ENCODE assay signal across 8 cellular contexts in the genomic region with DNA sequence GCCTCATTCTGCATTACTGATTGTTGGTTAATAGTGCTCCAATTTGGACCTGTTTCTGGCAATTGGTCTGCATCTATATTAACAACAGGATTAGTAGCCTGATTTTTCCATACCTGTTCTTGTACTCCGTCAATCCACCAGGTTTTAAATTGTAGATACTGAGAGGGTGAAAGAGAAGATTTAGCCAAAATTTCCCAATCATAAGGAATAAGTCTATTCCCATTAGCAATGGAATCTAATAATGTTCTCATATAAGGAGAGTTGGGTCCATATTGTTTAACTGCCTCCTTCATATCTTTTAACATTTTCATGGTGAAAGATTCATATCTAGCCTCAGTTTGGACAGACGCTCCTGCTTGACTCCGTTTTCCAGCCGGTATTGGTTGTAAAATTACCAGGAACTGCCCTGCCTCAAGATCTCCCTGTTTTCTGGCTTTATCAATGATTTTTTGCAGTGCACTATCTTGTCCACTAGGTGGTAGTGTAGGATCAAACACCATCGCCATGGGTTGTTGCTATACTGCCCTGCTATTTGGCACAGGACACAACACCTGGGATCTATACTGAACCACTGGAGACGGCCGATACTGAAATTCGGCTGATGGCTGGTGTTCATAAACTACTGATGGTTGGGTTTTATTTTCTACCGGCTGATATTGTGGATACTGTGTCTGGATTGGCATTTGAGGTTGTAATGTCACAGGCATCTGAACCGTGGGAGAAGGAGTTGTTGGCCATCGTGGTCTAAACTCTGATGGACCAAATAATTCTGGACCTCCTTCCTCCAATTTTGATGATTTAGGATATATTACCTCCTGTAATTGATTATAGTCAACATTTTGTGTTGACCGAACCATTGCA. TPM values are rescaled to one million over a fixed set of nuclear protein-coding genes. Genes with fewer than 3 reads are reported as not detected.
DNase-seq lines count a peak whose midpoint lies in the region; FAIRE-seq and TF ChIP-seq lines count a peak whose summit lies in the region.

No MANE protein-coding gene starts in this region.

- intact Hi-C loops in head of caudate nucleus (cut with DNase I), result loop anchor here (2.0 kb wide), 1 partner anchor 39 kb away; no protein-coding TSS in a partner anchor

- DNase-seq in AML-193 (lab: John Stamatoyannopoulos, UW) (peak; percentile 82 to 85), GM19239 (ENCODE audit: insufficient read length, low spot score) (peak; percentile 48), NB4 (ENCODE audit: low read depth) (peak; percentile 77), RWPE1 (ENCODE audit: low spot score) (peak; percentile 70), head of caudate nucleus (peak in 25 of 42 donors; percentile 15 to 87 (median 55)), pulmonary artery endothelial cell (ENCODE audit: low read depth, low spot score) (peak; percentile 20), cortex of kidney (lab: John Stamatoyannopoulos, UW) (no peak)
- DNase-seq in activated naive CD8-positive, alpha-beta T cell treated with anti-CD3 and anti-CD28 coated beads for 36 hours, result peak; percentile 37

- no peaks in the 10 kb centered on the region for H3K27me3 Mint-ChIP-seq in activated naive CD8-positive, alpha-beta T cell treated with anti-CD3 and anti-CD28 coated beads for 36 hours

- POLR2A ChIA-PET in RWPE1 (lab: Yijun Ruan, JAX; ENCODE audit: low non-redundant PET), result no interaction called here

- H3K36me3 Mint-ChIP-seq in activated naive CD8-positive, alpha-beta T cell treated with anti-CD3 and anti-CD28 coated beads for 36 hours, result peaks cover 1% of the 10 kb centered on the region

- peaks cover 22% of the 10 kb centered on the region for H3K4me1 Mint-ChIP-seq in activated naive CD8-positive, alpha-beta T cell treated with anti-CD3 and anti-CD28 coated beads for 36 hours

- no peak overlapping the region for H3K4me3 Mint-ChIP-seq in activated naive CD8-positive, alpha-beta T cell treated with anti-CD3 and anti-CD28 coated beads for 36 hours

- no peak overlapping the region for H3K27ac ChIP-seq in RWPE1

- peak; percentile 66 for TF ChIP-seq CTCF in NB4 (IDR thresholded peaks at IDR 0.05; ENCODE audit: low read depth, low read length)
- peak; percentile 91 for TF ChIP-seq CTCF in RWPE1 (conservative IDR thresholded peaks at IDR 0.05; ENCODE audit: low read depth)

- H3K9me3 Mint-ChIP-seq in activated naive CD8-positive, alpha-beta T cell treated with anti-CD3 and anti-CD28 coated beads for 36 hours, result no peaks in the 10 kb centered on the region

- FAIRE-seq in GM19239 (lab: Jason Lieb, UNC), result peak; percentile 78

- no peak overlapping the region for H3K27ac Mint-ChIP-seq in activated naive CD8-positive, alpha-beta T cell treated with anti-CD3 and anti-CD28 coated beads for 36 hours

- no peak overlapping the region for H3K4me3 ChIP-seq in NB4 (ENCODE audit: low read depth, low read length)

- TF ChIP-seq POLR2A in NB4 (IDR thresholded peaks at IDR 0.05; ENCODE audit: extremely low read depth, insufficient read length), result no peak

- CTCF ChIA-PET in RWPE1 (lab: Yijun Ruan, JAX), result no interaction called here

RNA-seq across cellular contexts. Expression of gene DHRS4L2, which starts 25.2 kb away (rescaled TPM):
- total RNA-seq in activated naive CD8-positive, alpha-beta T cell treated with anti-CD3 and anti-CD28 coated beads for 36 hours, result 10 to 100 TPM; 18.1 to 20.8 TPM
- 15.8 and 18.3 TPM in 2 replicates for total RNA-seq in pulmonary artery endothelial cell

RNA-seq across cellular contexts. Expression of gene CARMIL3, which starts 37.9 kb away (rescaled TPM):
- under 1 TPM; 0.43 to 0.56 TPM for total RNA-seq in activated naive CD8-positive, alpha-beta T cell treated with anti-CD3 and anti-CD28 coated beads for 36 hours
- total RNA-seq in pulmonary artery endothelial cell, result under 0.01 and 0.04 TPM in 2 replicates

RNA-seq across cellular contexts. Expression of gene CPNE6, which starts 57.5 kb away (rescaled TPM):
- total RNA-seq in activated naive CD8-positive, alpha-beta T cell treated with anti-CD3 and anti-CD28 coated beads for 36 hours, result not detected
- total RNA-seq in pulmonary artery endothelial cell, result not detected in 2 replicates
